ENCODE assay signal across 11 cellular contexts in the genomic region with DNA sequence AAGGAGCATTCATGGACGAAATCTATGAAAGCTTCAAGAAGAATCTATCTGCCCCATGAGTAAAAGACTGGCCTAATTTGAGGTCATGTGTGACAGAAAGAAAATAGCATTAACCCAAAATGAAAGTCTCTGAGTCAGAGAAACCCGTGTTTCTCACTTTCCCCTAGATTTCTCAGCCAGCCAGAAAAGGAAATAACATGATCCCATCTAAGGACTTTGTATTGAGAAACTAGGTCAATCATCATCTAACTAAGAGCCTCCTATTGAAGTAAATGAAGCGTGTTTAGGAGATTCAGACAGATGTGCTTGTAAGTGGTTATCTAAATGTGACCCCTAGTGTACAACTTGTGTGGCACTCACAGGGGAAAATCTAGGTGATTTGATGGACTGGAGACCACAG.
A peak's percentile ranks its signal among the peaks of the same experiment; 100 is the strongest.
DNase-seq lines count a peak whose midpoint lies in the region; ATAC-seq and FAIRE-seq lines count a peak whose summit lies in the region.
"Had no signal": no experiment of that assay in that cellular context is flagged by ENCODE, and none has a peak within 500 bp of the region (broad histone marks: within the 10 kb centered on the region; RNA-seq: fewer than 3 reads in every experiment).

No MANE protein-coding gene starts in this region.

- H3K9me3 ChIP-seq in adipocyte (ENCODE audit: control insufficient read depth, low read length) = no peaks in the 10 kb centered on the region
- no peaks in the 10 kb centered on the region for H3K9me3 ChIP-seq in Karpas-422 (ENCODE audit: low read length)
- H3K9me3 ChIP-seq: suprapubic skin had no signal

- H3K27me3 ChIP-seq in adipocyte (replicated peaks; ENCODE audit: control insufficient read depth, insufficient read depth, low read length) = no peaks in the 10 kb centered on the region
- H3K27me3 ChIP-seq in Karpas-422 (ENCODE audit: low read length) = no peaks in the 10 kb centered on the region
- H3K27me3 ChIP-seq: suprapubic skin had no signal

- H2AFZ ChIP-seq in Karpas-422 (ENCODE audit: low read length) = no peak overlapping the region

- no peaks in the 10 kb centered on the region for H3K79me2 ChIP-seq in Karpas-422 (ENCODE audit: low read length)

- ATAC-seq in stimulated activated effector memory CD8-positive, alpha-beta T cell treated with anti-CD3 and anti-CD28 coated beads, Interleukin-12 subunit alpha, Interleukin-12 subunit beta, amount 100 ng/mL, for 72 hours = peak; percentile 50
- ATAC-seq: Panc1 had no signal

- H3K4me3 ChIP-seq in adipocyte (ENCODE audit: low read length) = peak overlapping the region; percentile 12
- no peak overlapping the region for H3K4me3 ChIP-seq in Karpas-422 (ENCODE audit: low read length)
- H3K4me3 ChIP-seq: suprapubic skin had no signal

- no peak overlapping the region for H3K4me2 ChIP-seq in Karpas-422 (ENCODE audit: low read depth, low read length, poor library complexity, severe bottlenecking)

- H3K4me3 Mint-ChIP-seq in stimulated activated effector memory CD8-positive, alpha-beta T cell treated with anti-CD3 and anti-CD28 coated beads, Interleukin-12 subunit alpha, Interleukin-12 subunit beta, amount 100 ng/mL, for 72 hours = no peak overlapping the region

- FAIRE-seq in GM18507 (lab: Jason Lieb, UNC) = peak; percentile 65

- no peak overlapping the region for H3K27ac Mint-ChIP-seq in stimulated activated effector memory CD8-positive, alpha-beta T cell treated with anti-CD3 and anti-CD28 coated beads, Interleukin-12 subunit alpha, Interleukin-12 subunit beta, amount 100 ng/mL, for 72 hours

- peaks cover 2% of the 10 kb centered on the region for H3K9me3 Mint-ChIP-seq in stimulated activated effector memory CD8-positive, alpha-beta T cell treated with anti-CD3 and anti-CD28 coated beads, Interleukin-12 subunit alpha, Interleukin-12 subunit beta, amount 100 ng/mL, for 72 hours

- H3K36me3 Mint-ChIP-seq in stimulated activated effector memory CD8-positive, alpha-beta T cell treated with anti-CD3 and anti-CD28 coated beads, Interleukin-12 subunit alpha, Interleukin-12 subunit beta, amount 100 ng/mL, for 72 hours = no peaks in the 10 kb centered on the region

- no peaks in the 10 kb centered on the region for H3K9me2 ChIP-seq in Karpas-422 (replicated peaks; ENCODE audit: insufficient read depth, low read length)

- H3K27ac ChIP-seq in Karpas-422 (ENCODE audit: low read length) = no peak overlapping the region
- H3K27ac ChIP-seq: suprapubic skin had no signal

- DNase-seq in GM18507 (ENCODE audit: extremely low spot score, insufficient read length, low read depth) (no peak), HCEC 1CT (peak; percentile 63), adipocyte (ENCODE audit: low read depth) (peak; percentile 46), Karpas-422 (no peak), NCI-H2171 treated with DMSO at 0.1 percent for 48 hours (lab: John Stamatoyannopoulos, UW) (no peak), DMS153 treated with DMSO at 0.1 percent for 48 hours (lab: John Stamatoyannopoulos, UW; ENCODE audit: unreplicated experiment) (no peak)
- DNase-seq in stimulated activated effector memory CD8-positive, alpha-beta T cell treated with anti-CD3 and anti-CD28 coated beads, Interleukin-12 subunit alpha, Interleukin-12 subunit beta, amount 100 ng/mL, for 72 hours (ENCODE audit: low spot score in 2 of 2) = no peak
- DNase-seq: activated CD4-positive, alpha-beta T cell treated with anti-CD3 and anti-CD28 coated beads, Interleukin-2, amount 50 U/mL, for 1 hour; KG1 had no signal

- no peaks in the 10 kb centered on the region for H3K36me3 ChIP-seq in adipocyte (ENCODE audit: control insufficient read depth, insufficient read depth, low read length, severe bottlenecking)
- H3K36me3 ChIP-seq in Karpas-422 (ENCODE audit: insufficient read depth, low read length) = no peaks in the 10 kb centered on the region
- H3K36me3 ChIP-seq: suprapubic skin had no signal

- no peaks in the 10 kb centered on the region for H4K20me1 ChIP-seq in Karpas-422 (ENCODE audit: insufficient read depth, low read depth, low read length)

- H3K4me1 Mint-ChIP-seq in stimulated activated effector memory CD8-positive, alpha-beta T cell treated with anti-CD3 and anti-CD28 coated beads, Interleukin-12 subunit alpha, Interleukin-12 subunit beta, amount 100 ng/mL, for 72 hours = no peaks in the 10 kb centered on the region

- peaks cover 43% of the 10 kb centered on the region for H3K4me1 ChIP-seq in adipocyte (ENCODE audit: control insufficient read depth, insufficient read depth, low read length)
- H3K4me1 ChIP-seq in Karpas-422 (ENCODE audit: low read length) = no peaks in the 10 kb centered on the region; the same call in 1 of the 2 replicates

- H3K9ac ChIP-seq in adipocyte (ENCODE audit: low read length) = peak overlapping the region; percentile 55
- no peak overlapping the region for H3K9ac ChIP-seq in Karpas-422 (ENCODE audit: low read length)

Comparison
In these comparisons a context has a peak if more than half of its experiments do, and no peak if none do; other contexts are left out.
1. DNase-seq: peak in HCEC 1CT (single experiment) and adipocyte (single experiment); none in GM18507 (single experiment), stimulated activated effector memory CD8-positive, alpha-beta T cell treated with anti-CD3 and anti-CD28 coated beads, Interleukin-12 subunit alpha, Interleukin-12 subunit beta, amount 100 ng/mL, for 72 hours (0 of 2), Karpas-422 (single experiment), NCI-H2171 treated with DMSO at 0.1 percent for 48 hours (single experiment) and DMS153 treated with DMSO at 0.1 percent for 48 hours (single experiment).